ENCODE assay signal across 13 cellular contexts in genomic region chr6:45619994-45620471, GRCh38.
A peak's percentile ranks its signal among the peaks of the same experiment; 100 is the strongest.
DNase-seq lines count a peak whose midpoint lies in the region; ATAC-seq and TF ChIP-seq lines count a peak whose summit lies in the region.
"Had no signal": no experiment of that assay in that cellular context is flagged by ENCODE, and none has a peak within 500 bp of the region (broad histone marks: within the 10 kb centered on the region; RNA-seq: fewer than 3 reads in every experiment).

No MANE protein-coding gene starts in this region.

- no peaks in the 10 kb centered on the region for H3K27me3 Mint-ChIP-seq in T-helper 17 cell

- no peaks in the 10 kb centered on the region for H3K79me2 ChIP-seq in fibroblast of lung (ENCODE audit: control insufficient read depth, insufficient read depth, low read length)

- H4K20me1 ChIP-seq in fibroblast of lung (ENCODE audit: control insufficient read depth, extremely low read depth, insufficient read depth, low read length): no peaks in the 10 kb centered on the region

- H3K27ac Mint-ChIP-seq in T-helper 17 cell: peak overlapping the region; percentile 3

- H3K36me3 ChIP-seq in fibroblast of lung (ENCODE audit: control insufficient read depth, insufficient read depth, low read length): no peaks in the 10 kb centered on the region
- H3K36me3 ChIP-seq: ovary, tibial nerve had no signal

- peaks cover 10% of the 10 kb centered on the region for H3K4me1 ChIP-seq in fibroblast of lung (ENCODE audit: control insufficient read depth, extremely low read depth, insufficient read depth, low read length)

- ATAC-seq in T-helper 17 cell: peak; percentile 37
- ATAC-seq in HG02852 (IDR thresholded peaks at IDR 0.05; ENCODE audit: unreplicated experiment): no peak

- DNase-seq in AG10803 (ENCODE audit: low read depth): peak; percentile 63
- DNase-seq in GM03348 (ENCODE audit: low spot score): peak; percentile 24
- DNase-seq in T-helper 17 cell: no peak
- DNase-seq in fibroblast of lung (ENCODE audit: low read depth in 2 of 2): peak; percentile 55 to 74
- no peak for DNase-seq in germinal center (ENCODE audit: low spot score)
- DNase-seq in mesenteric fat pad (ENCODE audit: low spot score): no peak
- DNase-seq in NCI-H2196 (lab: John Stamatoyannopoulos, UW; ENCODE audit: unreplicated experiment): no peak
- DNase-seq: activated effector memory CD4-positive, alpha-beta T cell treated with anti-CD3 and anti-CD28 coated beads, Interleukin-2, amount 50 U/mL, for 16 hours; NCI-H69; ovary had no signal

- TF ChIP-seq CTCF in AG10803 (conservative IDR thresholded peaks at IDR 0.05; ENCODE audit: low read length) (no peak), fibroblast of lung (conservative IDR thresholded peaks at IDR 0.05 in 1 of 2, IDR thresholded peaks at IDR 0.05 in 1 of 2; ENCODE audit: low read depth in 1 of 2, low read length in 2 of 2) (no peak)

- peak overlapping the region; percentile 10 for H3K4me3 Mint-ChIP-seq in T-helper 17 cell
- H3K4me3 Mint-ChIP-seq: CD14-positive monocyte had no signal

- peaks cover 11% of the 10 kb centered on the region for H3K4me1 Mint-ChIP-seq in T-helper 17 cell

- no peak overlapping the region for H2AFZ ChIP-seq in fibroblast of lung (ENCODE audit: low read length)

- H3K9me3 ChIP-seq in T-helper 17 cell (ENCODE audit: control insufficient read depth, low read length, poor library complexity, severe bottlenecking): no peaks in the 10 kb centered on the region
- H3K9me3 ChIP-seq in fibroblast of lung (ENCODE audit: control insufficient read depth, insufficient read depth, low read depth, low read length): no peaks in the 10 kb centered on the region
- H3K9me3 ChIP-seq: ovary, tibial nerve had no signal

- H3K36me3 Mint-ChIP-seq in T-helper 17 cell (ENCODE audit: low read depth): peaks cover 2% of the 10 kb centered on the region
- H3K36me3 Mint-ChIP-seq: CD14-positive monocyte had no signal

- H3K9ac ChIP-seq in fibroblast of lung (ENCODE audit: insufficient read depth, low read length): no peak overlapping the region

- no peak overlapping the region for H3K27ac ChIP-seq in fibroblast of lung (ENCODE audit: insufficient read depth, low read length)
- H3K27ac ChIP-seq: ovary, tibial nerve had no signal

- no peak overlapping the region for H3K4me2 ChIP-seq in fibroblast of lung (ENCODE audit: extremely low read depth, insufficient read depth, low read length)

- H3K4me3 ChIP-seq in AG10803 (ENCODE audit: low read length) (no peak overlapping the region), fibroblast of lung (replicated peaks in 1 of 4; ENCODE audit: control extremely low read depth in 1 of 4, insufficient read depth in 1 of 4, low read depth in 3 of 4, low read length in 4 of 4) (no peak overlapping the region)
- H3K4me3 ChIP-seq: ovary, tibial nerve had no signal

- H3K27me3 ChIP-seq in fibroblast of lung (ENCODE audit: control insufficient read depth, insufficient read depth, low read length): no peaks in the 10 kb centered on the region
- H3K27me3 ChIP-seq: ovary, tibial nerve had no signal

Comparison
In these comparisons a context has a peak if more than half of its experiments do, and no peak if none do; other contexts are left out.
1. DNase-seq: peak in AG10803 (single experiment), GM03348 (single experiment) and fibroblast of lung (2 of 2); none in T-helper 17 cell (0 of 3), germinal center (single experiment), mesenteric fat pad (single experiment) and NCI-H2196 (single experiment).